Comparison of ENCODE assay signal across 14 cellular contexts in the genomic region with DNA sequence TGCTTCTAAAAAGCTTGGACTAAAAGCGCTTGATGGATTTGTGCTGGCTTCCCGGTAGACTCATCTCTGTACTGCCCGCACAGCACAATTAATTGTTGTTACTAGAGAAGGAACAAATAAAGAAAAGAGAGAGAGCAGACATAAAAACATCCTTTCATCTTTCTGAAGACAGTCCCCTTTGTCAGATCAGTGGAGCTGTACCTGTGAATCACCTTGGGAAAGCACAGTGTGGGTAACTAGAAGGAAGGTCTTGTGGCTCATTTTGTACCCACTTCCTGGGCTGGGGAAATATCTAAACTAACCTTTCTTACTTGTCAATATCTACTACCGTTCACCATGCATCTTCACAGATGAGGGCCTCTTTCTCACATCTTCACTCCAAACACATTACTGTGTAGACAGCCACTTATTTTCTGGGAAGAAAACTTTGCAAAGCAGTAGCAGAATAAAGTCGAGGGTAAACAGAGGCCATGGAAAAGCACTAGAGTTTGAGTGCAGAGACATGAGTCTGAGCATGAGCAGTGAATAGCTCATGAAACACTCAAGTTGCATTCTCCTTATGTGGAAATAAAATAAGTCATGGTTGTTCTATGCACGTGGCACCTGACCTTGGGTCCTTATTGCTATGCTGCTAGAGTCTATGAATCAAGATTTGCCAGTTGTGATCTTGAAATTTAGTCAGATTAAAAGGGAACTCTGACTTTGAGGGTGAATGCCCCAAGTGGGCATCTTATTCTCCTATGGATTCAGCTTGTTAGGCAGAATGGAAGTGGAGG.
DNase-seq lines count a peak whose midpoint lies in the region; ATAC-seq and TF ChIP-seq lines count a peak whose summit lies in the region.
"Had no signal": no experiment of that assay in that cellular context is flagged by ENCODE, and none has a peak within 500 bp of the region (broad histone marks: within the 10 kb centered on the region; RNA-seq: fewer than 3 reads in every experiment).

No MANE protein-coding gene starts in this region.

- no peaks in the 10 kb centered on the region for H3K27me3 ChIP-seq in CD4-positive, CD25-positive, alpha-beta regulatory T cell (ENCODE audit: control insufficient read depth, insufficient read depth, low read length)
- no peaks in the 10 kb centered on the region for H3K27me3 ChIP-seq in thyroid gland
- H3K27me3 ChIP-seq: ascending aorta had no signal

- peak overlapping the region; percentile 45 for H3K4me3 ChIP-seq in CD4-positive, CD25-positive, alpha-beta regulatory T cell (ENCODE audit: low read depth, low read length)
- H3K4me3 ChIP-seq in thyroid gland (replicated peaks in 1 of 3): no peak overlapping the region
- H3K4me3 ChIP-seq: ascending aorta, psoas muscle had no signal

- peak in 2 of 3 donors; percentile 54 to 78 for DNase-seq in CD4-positive, CD25-positive, alpha-beta regulatory T cell
- peak in 3 of 5 donors; percentile 11 to 56 (median 26) for DNase-seq in T-helper 1 cell
- DNase-seq in natural killer cell treated with Interleukin-12 subunit alpha and Interleukin-12 subunit beta and Interleukin-15 and Interleukin-18, amount 100 ng/mL, for 72 hours (ENCODE audit: low spot score): no peak
- DNase-seq in thyroid gland: no peak
- DNase-seq: hippocampal formation, mesendoderm, NCI-H2171, PC-3, psoas muscle had no signal

- H3K4me1 Mint-ChIP-seq in CD4-positive, CD25-positive, alpha-beta regulatory T cell: peaks cover 23 to 40% (median 39%) of the 10 kb centered on the region in 4 donors
- H3K4me1 Mint-ChIP-seq in activated naive CD4-positive, alpha-beta T cell treated with anti-CD3 and anti-CD28 coated beads, Interleukin-2, amount 50 U/mL, for 24 hours: peaks cover 67% of the 10 kb centered on the region
- peaks cover 41 to 42% of the 10 kb centered on the region in 2 donors for H3K4me1 Mint-ChIP-seq in natural killer cell treated with Interleukin-12 subunit alpha and Interleukin-12 subunit beta and Interleukin-15 and Interleukin-18, amount 100 ng/mL, for 72 hours (ENCODE audit: low read depth in 2 of 2)

- 89 to 91% methylated on average over 6 of the region's 6 CpGs for WGBS in thyroid gland, 2 donors

- H3K9me3 Mint-ChIP-seq in CD4-positive, CD25-positive, alpha-beta regulatory T cell: no peaks in the 10 kb centered on the region
- peaks cover 10% of the 10 kb centered on the region for H3K9me3 Mint-ChIP-seq in activated naive CD4-positive, alpha-beta T cell treated with anti-CD3 and anti-CD28 coated beads, Interleukin-2, amount 50 U/mL, for 24 hours
- H3K9me3 Mint-ChIP-seq in natural killer cell treated with Interleukin-12 subunit alpha and Interleukin-12 subunit beta and Interleukin-15 and Interleukin-18, amount 100 ng/mL, for 72 hours: peaks cover 5% of the 10 kb centered on the region

- H3K27ac Mint-ChIP-seq in CD4-positive, CD25-positive, alpha-beta regulatory T cell: peak overlapping the region; percentile 13 to 93 (median 72)
- H3K27ac Mint-ChIP-seq in activated naive CD4-positive, alpha-beta T cell treated with anti-CD3 and anti-CD28 coated beads, Interleukin-2, amount 50 U/mL, for 24 hours: peak overlapping the region; percentile 89
- peak overlapping the region; percentile 47 to 63 for H3K27ac Mint-ChIP-seq in natural killer cell treated with Interleukin-12 subunit alpha and Interleukin-12 subunit beta and Interleukin-15 and Interleukin-18, amount 100 ng/mL, for 72 hours

- peak overlapping the region; percentile 48 for H3K27ac ChIP-seq in CD4-positive, CD25-positive, alpha-beta regulatory T cell (ENCODE audit: insufficient read depth, low read length, poor library complexity, severe bottlenecking)
- H3K27ac ChIP-seq in thyroid gland: no peak overlapping the region

- TF ChIP-seq CTCF in thyroid gland (IDR thresholded peaks at IDR 0.05): no peak

- peaks cover 17% of the 10 kb centered on the region for H3K4me1 ChIP-seq in CD4-positive, CD25-positive, alpha-beta regulatory T cell (ENCODE audit: control insufficient read depth, insufficient read depth, low read length, poor library complexity, severe bottlenecking)
- no peaks in the 10 kb centered on the region for H3K4me1 ChIP-seq in thyroid gland

- no peak for TF ChIP-seq POLR2A in thyroid gland (IDR thresholded peaks at IDR 0.05)

- peak overlapping the region; percentile 15 to 71 (median 37) for H3K4me3 Mint-ChIP-seq in CD4-positive, CD25-positive, alpha-beta regulatory T cell
- H3K4me3 Mint-ChIP-seq in activated naive CD4-positive, alpha-beta T cell treated with anti-CD3 and anti-CD28 coated beads, Interleukin-2, amount 50 U/mL, for 24 hours: peak overlapping the region; percentile 74
- peak overlapping the region; percentile 41 for H3K4me3 Mint-ChIP-seq in natural killer cell treated with Interleukin-12 subunit alpha and Interleukin-12 subunit beta and Interleukin-15 and Interleukin-18, amount 100 ng/mL, for 72 hours

- H3K27me3 Mint-ChIP-seq in CD4-positive, CD25-positive, alpha-beta regulatory T cell: no peaks in the 10 kb centered on the region
- H3K27me3 Mint-ChIP-seq in activated naive CD4-positive, alpha-beta T cell treated with anti-CD3 and anti-CD28 coated beads, Interleukin-2, amount 50 U/mL, for 24 hours: no peaks in the 10 kb centered on the region
- H3K27me3 Mint-ChIP-seq in natural killer cell treated with Interleukin-12 subunit alpha and Interleukin-12 subunit beta and Interleukin-15 and Interleukin-18, amount 100 ng/mL, for 72 hours: no peaks in the 10 kb centered on the region

- ATAC-seq in CD4-positive, CD25-positive, alpha-beta regulatory T cell (ENCODE audit: low read depth in 2 of 2): peak; percentile 95 to 97
- ATAC-seq in natural killer cell treated with Interleukin-12 subunit alpha and Interleukin-12 subunit beta and Interleukin-15 and Interleukin-18, amount 100 ng/mL, for 72 hours: peak; percentile 82 to 93
- no peak for ATAC-seq in SK-N-SH treated with all-trans-retinoic acid at 6 μM for 48 hours
- no peak for ATAC-seq in GM19324 (IDR thresholded peaks at IDR 0.05; ENCODE audit: low FRiP score, unreplicated experiment)
- no peak for ATAC-seq in GM18520 (IDR thresholded peaks at IDR 0.05; ENCODE audit: unreplicated experiment)
- ATAC-seq: PC-3, psoas muscle had no signal

- H3K36me3 ChIP-seq in CD4-positive, CD25-positive, alpha-beta regulatory T cell (ENCODE audit: control insufficient read depth, insufficient read depth, low read length): peaks cover 3% of the 10 kb centered on the region
- H3K36me3 ChIP-seq in thyroid gland: no peaks in the 10 kb centered on the region
- H3K36me3 ChIP-seq: ascending aorta had no signal

- peaks cover 16% of the 10 kb centered on the region for H3K36me3 Mint-ChIP-seq in CD4-positive, CD25-positive, alpha-beta regulatory T cell
- H3K36me3 Mint-ChIP-seq in activated naive CD4-positive, alpha-beta T cell treated with anti-CD3 and anti-CD28 coated beads, Interleukin-2, amount 50 U/mL, for 24 hours: peaks cover 15% of the 10 kb centered on the region
- peaks cover 11% of the 10 kb centered on the region for H3K36me3 Mint-ChIP-seq in natural killer cell treated with Interleukin-12 subunit alpha and Interleukin-12 subunit beta and Interleukin-15 and Interleukin-18, amount 100 ng/mL, for 72 hours

- intact Hi-C loops in thyroid gland (cut with DNase I): no loop called here

- H3K9me3 ChIP-seq in CD4-positive, CD25-positive, alpha-beta regulatory T cell (ENCODE audit: control insufficient read depth in 2 of 2, low read length in 2 of 2): no peaks in the 10 kb centered on the region
- no peaks in the 10 kb centered on the region for H3K9me3 ChIP-seq in thyroid gland
- H3K9me3 ChIP-seq: ascending aorta, psoas muscle had no signal

TF ChIP-seq in SK-N-SH treated with all-trans-retinoic acid at 6 μM for 48 hours, 23 proteins besides CTCF, POLR2A, EP300 and RAD21:
- TF ChIP-seq ARNTL (CRISPR knock-in tag; IDR thresholded peaks at IDR 0.05; ENCODE audit: borderline replicate concordance, low read depth) (no peak), CSDC2 (CRISPR knock-in tag; IDR thresholded peaks at IDR 0.05) (no peak)

Comparison
In these comparisons a context has a peak if more than half of its experiments do, and no peak if none do; other contexts are left out.
1. ATAC-seq: peak in CD4-positive, CD25-positive, alpha-beta regulatory T cell (2 of 2) and natural killer cell treated with Interleukin-12 subunit alpha and Interleukin-12 subunit beta and Interleukin-15 and Interleukin-18, amount 100 ng/mL, for 72 hours (2 of 2); none in SK-N-SH treated with all-trans-retinoic acid at 6 μM for 48 hours (single experiment), GM19324 (single experiment) and GM18520 (single experiment).
2. DNase-seq: peak in CD4-positive, CD25-positive, alpha-beta regulatory T cell (2 of 3) and T-helper 1 cell (3 of 5); none in natural killer cell treated with Interleukin-12 subunit alpha and Interleukin-12 subunit beta and Interleukin-15 and Interleukin-18, amount 100 ng/mL, for 72 hours (single experiment) and thyroid gland (0 of 2).
3. Peak in every context shown above with its lines, with median percentiles within 50 percentile points of each other: H3K27ac Mint-ChIP-seq and H3K4me3 Mint-ChIP-seq.